In genomic region chr15:51888593-51889195, GRCh38 we compare ENCODE assay signal across 8 cellular contexts. TPM values are rescaled to one million over a fixed set of nuclear protein-coding genes. Genes with fewer than 3 reads are reported as not detected.
A peak's percentile ranks its signal among the peaks of the same experiment; 100 is the strongest.
DNase-seq lines count a peak whose midpoint lies in the region; TF ChIP-seq lines count a peak whose summit lies in the region.

No MANE protein-coding gene starts in this region.

- no peaks in the 10 kb centered on the region for H3K36me3 ChIP-seq in neural cell (ENCODE audit: insufficient read depth, low read length)

- H3K9ac ChIP-seq in neural cell (ENCODE audit: low read length) = no peak overlapping the region

- H2AFZ ChIP-seq in neural cell (ENCODE audit: low read depth, low read length) = no peak overlapping the region

- TF ChIP-seq RAD21 in neural cell (conservative IDR thresholded peaks at IDR 0.05) = peak; percentile 54

- no peaks in the 10 kb centered on the region for H3K79me2 ChIP-seq in neural cell (replicated peaks; ENCODE audit: insufficient read depth, low read length)

- no peaks in the 10 kb centered on the region for H3K9me2 ChIP-seq in neural cell (ENCODE audit: insufficient read depth, low read length)

- peak in 2 of 3 experiments; percentile 7 to 16 for DNase-seq in NCI-H1417 (lab: John Stamatoyannopoulos, UW)
- DNase-seq in NCI-H1417 treated with DMSO at 0.1 percent for 48 hours (lab: John Stamatoyannopoulos, UW) = no peak
- DNase-seq in NCI-H69 (lab: John Stamatoyannopoulos, UW) = peak; percentile 56
- DNase-seq in dedifferentiated amniotic fluid mesenchymal stem cell (ENCODE audit: extremely low spot score) = peak; percentile 58
- no peak for DNase-seq in SHP77 treated with DMSO at 0.1 percent for 48 hours (lab: John Stamatoyannopoulos, UW)
- DNase-seq in activated T-cell treated with anti-CD3 and anti-CD28 coated beads, Interleukin-2, amount 50 U/mL, for 48 hours = no peak
- DNase-seq in amygdala (lab: John Stamatoyannopoulos, UW) = no peak

- TF ChIP-seq CTCF in neural cell (IDR thresholded peaks at IDR 0.05; ENCODE audit: poor library complexity, severe bottlenecking) = peak; percentile 73

- no peaks in the 10 kb centered on the region for H3K27me3 ChIP-seq in neural cell (ENCODE audit: insufficient read depth, low read depth, low read length)

- H3K4me3 ChIP-seq in neural cell (ENCODE audit: low read length) = no peak overlapping the region

- no peak overlapping the region for H3K4me2 ChIP-seq in neural cell (ENCODE audit: low read length)

- TF ChIP-seq EP300 in neural cell (conservative IDR thresholded peaks at IDR 0.05; ENCODE audit: poor library complexity, severe bottlenecking) = no peak

- no peaks in the 10 kb centered on the region for H3F3A ChIP-seq in neural cell (ENCODE audit: insufficient read depth, low read length, poor library complexity, severe bottlenecking)

- no peaks in the 10 kb centered on the region for H4K20me1 ChIP-seq in neural cell (ENCODE audit: insufficient read depth)

- H3K27ac ChIP-seq in neural cell (ENCODE audit: low read length) = no peak overlapping the region

- no peaks in the 10 kb centered on the region for H3K9me3 ChIP-seq in neural cell (ENCODE audit: low read length)

TF ChIP-seq in neural cell, 6 proteins besides CTCF, POLR2A, EP300 and RAD21:
- TF ChIP-seq TAF1 (IDR thresholded peaks at IDR 0.05; ENCODE audit: low read depth) = no peak
- TF ChIP-seq EZH2 (IDR thresholded peaks at IDR 0.05; ENCODE audit: borderline replicate concordance, insufficient read depth, low read length, poor library complexity, severe bottlenecking) = no peak
- TF ChIP-seq SMC3 (conservative IDR thresholded peaks at IDR 0.05; ENCODE audit: poor library complexity) = peak; percentile 66
TF ChIP-seq in neural cell: peak in this region for 1.

RNA-seq across cellular contexts. Expression of gene TMOD3, which starts 59.2 kb away (rescaled TPM):
- 10.5 and 12.6 TPM in 2 replicates for polyA plus RNA-seq in neural cell
- polyA minus RNA-seq in neural cell = 22.9 and 29.5 TPM in 2 replicates

Comparison
In these comparisons a context has a peak if more than half of its experiments do, and no peak if none do; other contexts are left out.
1. DNase-seq: peak in NCI-H1417 (2 of 3), NCI-H69 (single experiment) and dedifferentiated amniotic fluid mesenchymal stem cell (single experiment); none in NCI-H1417 treated with DMSO at 0.1 percent for 48 hours (single experiment), SHP77 treated with DMSO at 0.1 percent for 48 hours (single experiment), activated T-cell treated with anti-CD3 and anti-CD28 coated beads, Interleukin-2, amount 50 U/mL, for 48 hours (0 of 2) and amygdala (0 of 56).